In genomic region chr3:112333386-112334334, GRCh38 we compare ENCODE assay signal across 9 cellular contexts. TPM values are rescaled to one million over a fixed set of nuclear protein-coding genes. Genes with fewer than 3 reads are reported as not detected.
A peak's percentile ranks its signal among the peaks of the same experiment; 100 is the strongest.
DNase-seq lines count a peak whose midpoint lies in the region; ATAC-seq and TF ChIP-seq lines count a peak whose summit lies in the region.
"Had no signal": no experiment of that assay in that cellular context is flagged by ENCODE, and none has a peak within 500 bp of the region (broad histone marks: within the 10 kb centered on the region; RNA-seq: fewer than 3 reads in every experiment).

No MANE protein-coding gene starts in this region.

- DNase-seq in CD14-positive monocyte (ENCODE audit: low spot score): no peak
- DNase-seq in NCI-H128 (lab: John Stamatoyannopoulos, UW; ENCODE audit: unreplicated experiment): peak; percentile 42
- peak; percentile 21 for DNase-seq in adipocyte (ENCODE audit: low read depth)
- DNase-seq in left ventricle myocardium superior: peak; percentile 30
- DNase-seq in HUDEP-2 (lab: John Stamatoyannopoulos, UW; ENCODE audit: unreplicated experiment in 76 of 76): no peak
- no peak for DNase-seq in NCI-H524 treated with DMSO at 0.1 percent for 48 hours (lab: John Stamatoyannopoulos, UW)

- peaks cover 0 to 3% (median 0%) of the 10 kb centered on the region in 7 donors for H3K9me3 Mint-ChIP-seq in CD14-positive monocyte

- H3K4me1 ChIP-seq in adipocyte (ENCODE audit: control insufficient read depth, insufficient read depth, low read length): peaks cover 19% of the 10 kb centered on the region
- H3K4me1 ChIP-seq in parathyroid adenoma: no peaks in the 10 kb centered on the region

- H3K4me3 ChIP-seq in adipocyte (ENCODE audit: low read length) (peak overlapping the region; percentile 82), parathyroid adenoma (ENCODE audit: low read depth, low read length) (peak overlapping the region; percentile 46)

- peak overlapping the region; percentile 50 for H2AFZ ChIP-seq in parathyroid adenoma

- H3K27me3 Mint-ChIP-seq in CD14-positive monocyte (ENCODE audit: low read depth in 3 of 3): peaks cover 5 to 19% (median 9%) of the 10 kb centered on the region in 3 donors

- H3K9ac ChIP-seq in adipocyte (ENCODE audit: low read length): peak overlapping the region; percentile 70
- no peak overlapping the region for H3K9ac ChIP-seq in parathyroid adenoma

- H3K27ac Mint-ChIP-seq in CD14-positive monocyte: peak overlapping the region in 1 of 7 donors; percentile 46

- no peaks in the 10 kb centered on the region for H3K9me3 ChIP-seq in adipocyte (ENCODE audit: control insufficient read depth, low read length)
- H3K9me3 ChIP-seq in parathyroid adenoma (ENCODE audit: control insufficient read depth, low read length): no peaks in the 10 kb centered on the region

- TF ChIP-seq CTCF in CD14-positive monocyte (IDR thresholded peaks at IDR 0.05) (no peak), parathyroid adenoma (IDR thresholded peaks at IDR 0.05) (no peak)

- H3K4me1 Mint-ChIP-seq in CD14-positive monocyte: peaks cover 31% of the 10 kb centered on the region

- H3K36me3 ChIP-seq in adipocyte (ENCODE audit: control insufficient read depth, insufficient read depth, low read length, severe bottlenecking): no peaks in the 10 kb centered on the region
- no peaks in the 10 kb centered on the region for H3K36me3 ChIP-seq in parathyroid adenoma (ENCODE audit: control insufficient read depth, insufficient read depth, low read length)

- H3K27me3 ChIP-seq in adipocyte (replicated peaks; ENCODE audit: control insufficient read depth, insufficient read depth, low read length) (no peaks in the 10 kb centered on the region), parathyroid adenoma (ENCODE audit: control insufficient read depth, insufficient read depth, low read length) (no peaks in the 10 kb centered on the region)

- intact Hi-C loops in CD14-positive monocyte (cut with micrococcal nuclease): no loop called here
- intact Hi-C loops in left ventricle myocardium superior (cut with micrococcal nuclease): no loop called here

- no peaks in the 10 kb centered on the region for H3K36me3 Mint-ChIP-seq in CD14-positive monocyte

- H3K79me2 ChIP-seq in parathyroid adenoma: no peaks in the 10 kb centered on the region

- H3K4me2 ChIP-seq in parathyroid adenoma (ENCODE audit: low read length): peak overlapping the region; percentile 62

- ATAC-seq in GM21447 (IDR thresholded peaks at IDR 0.05; ENCODE audit: unreplicated experiment) (peak; percentile 46), left ventricle myocardium superior (peak; percentile 56)

- peak overlapping the region; percentile 18 for H3K27ac ChIP-seq in parathyroid adenoma

- peak overlapping the region; percentile 85 to 94 for H3K4me3 Mint-ChIP-seq in CD14-positive monocyte

RNA-seq across cellular contexts. Expression of gene CD200, which starts 0.7 kb away (rescaled TPM):
- polyA plus RNA-seq in CD14-positive monocyte: under 1 TPM in 1 of 2 donors, not detected in 1; 0.13 TPM
- 1.3 TPM for total RNA-seq in left ventricle myocardium superior

RNA-seq across cellular contexts. Expression of gene SLC9C1, which starts 39.6 kb away (rescaled TPM):
- polyA plus RNA-seq in CD14-positive monocyte: not detected
- 2.3 TPM for total RNA-seq in left ventricle myocardium superior
- polyA plus RNA-seq: liver had no signal

Comparison
In these comparisons a context has a peak if more than half of its experiments do, and no peak if none do; other contexts are left out.
1. DNase-seq: peak in NCI-H128 (single experiment), adipocyte (single experiment) and left ventricle myocardium superior (single experiment); none in CD14-positive monocyte (single experiment), HUDEP-2 (0 of 76) and NCI-H524 treated with DMSO at 0.1 percent for 48 hours (single experiment).